ENCODE assay signal across 8 cellular contexts in genomic region chr21:43864806-43865470, GRCh38. TPM values are rescaled to one million over a fixed set of nuclear protein-coding genes. Genes with fewer than 3 reads are reported as not detected.
DNase-seq lines count a peak whose midpoint lies in the region; ATAC-seq, FAIRE-seq and TF ChIP-seq lines count a peak whose summit lies in the region.

TSS of gene AGPAT3 (plus strand) at chr21:43865223. CDS start at chr21:43959682, 94,459 bp downstream.

- TF ChIP-seq CTCF in A549 (IDR thresholded peaks at IDR 0.05) (no peak), astrocyte of the spinal cord (IDR thresholded peaks at IDR 0.05; ENCODE audit: low read depth, low read length) (no peak)

- H3K27me3 ChIP-seq in iPS-18a (ENCODE audit: control insufficient read depth, insufficient read depth, low read length) = peaks cover 36% of the 10 kb centered on the region

- POLR2A ChIA-PET in A549 (lab: Yijun Ruan, JAX) = no interaction called here

- H3K27ac ChIP-seq in A549 (peak within 1 kb of the TSS; percentile 96 to 97), iPS-18a (ENCODE audit: low read length) (no peak within 1 kb of the TSS), skin epidermis (peak within 1 kb of the TSS; percentile 70 to 98 (median 95))

- H3K36me3 ChIP-seq in iPS-18a (ENCODE audit: control insufficient read depth, low read depth, low read length) = no peaks in the 10 kb centered on the region

- H3K4me2 ChIP-seq in A549 = peak within 1 kb of the TSS; percentile 91

- TF ChIP-seq POLR2A in A549 (IDR thresholded peaks at IDR 0.05; ENCODE audit: low read length) (0 out of 2 replicates have a peak, but pooled peaks have one; percentile 7), Raji (IDR thresholded peaks at IDR 0.05; ENCODE audit: insufficient read depth, low read depth, low read length) (peak; percentile 28; the same call in 1 of the 2 replicates)

- peaks cover 10% of the 10 kb centered on the region; the same call in 2 of the 3 replicates for H3K4me1 ChIP-seq in A549
- H3K4me1 ChIP-seq in iPS-18a (ENCODE audit: control insufficient read depth, low read depth, low read length) = peaks cover 14% of the 10 kb centered on the region

- peak in 1 of 2 experiments; percentile 62; a peak in 3 of 6 replicates for ATAC-seq in A549
- peak; percentile 22 for ATAC-seq in GM19035 (IDR thresholded peaks at IDR 0.05; ENCODE audit: unreplicated experiment)

- in situ Hi-C loops in astrocyte of the spinal cord (cut with HindIII; ENCODE audit: low sequenced_read_pairs) = no loop called here

- H3K9me3 ChIP-seq in A549 (no peaks in the 10 kb centered on the region), iPS-18a (ENCODE audit: control insufficient read depth, low read depth, low read length) (no peaks in the 10 kb centered on the region)

- DNase-seq in A549 (ENCODE audit: low read depth in 1 of 2, low spot score in 1 of 2) (no peak), astrocyte of the spinal cord (ENCODE audit: low read depth, low spot score) (no peak), NCI-H510A (lab: John Stamatoyannopoulos, UW) (no peak), T1000 (lab: John Stamatoyannopoulos, UW) (no peak)

- H3K4me3 ChIP-seq in A549 (peak within 1 kb of the TSS; percentile 98), astrocyte of the spinal cord (ENCODE audit: low read depth, low read length) (peak within 1 kb of the TSS; percentile 56), iPS-18a (ENCODE audit: low read length) (peak within 1 kb of the TSS; percentile 54), skin epidermis (peak within 1 kb of the TSS; percentile 67 to 89 (median 74))

- no peak within 1 kb of the TSS for H3K9ac ChIP-seq in iPS-18a (ENCODE audit: low read length)

- TF ChIP-seq EP300 in A549 (IDR thresholded peaks at IDR 0.05) = no peak

- FAIRE-seq in A549 (lab: Jason Lieb, UNC) = no peak

- CTCF ChIA-PET in A549 (lab: Yijun Ruan, JAX) = no interaction called here

- no CpG with 5 or more reads among the region's 109 CpGs for WGBS in A549 (ENCODE audit: missing lambda C conversion rate)

- TF ChIP-seq RAD21 in A549 (conservative IDR thresholded peaks at IDR 0.05 in 1 of 2, IDR thresholded peaks at IDR 0.05 in 1 of 2) = no peak

TF ChIP-seq in A549, 52 proteins besides CTCF, POLR2A, EP300 and RAD21:
- TF ChIP-seq BHLHE40 (IDR thresholded peaks at IDR 0.05; ENCODE audit: low read depth, low read length) (no peak), CBX2 (IDR thresholded peaks at IDR 0.05; ENCODE audit: borderline replicate concordance, low read depth) (no peak), ATOH8 (CRISPR knock-in tag; IDR thresholded peaks at IDR 0.05; ENCODE audit: low read depth) (no peak), HOXB5 (CRISPR knock-in tag; IDR thresholded peaks at IDR 0.05) (no peak), JUNB (IDR thresholded peaks at IDR 0.05) (no peak), BCL3 (IDR thresholded peaks at IDR 0.05) (0 out of 3 replicates have a peak, but pooled peaks have one; percentile 4)
TF ChIP-seq in A549: peak in this region for 1.

RNA-seq across cellular contexts. Expression of gene AGPAT3, which starts in this region (rescaled TPM):
- polyA plus RNA-seq in A549 (2011; rRNA removed) (18.2 and 19.7 TPM in 2 replicates), A549 (2017; fragmentation: RNase III; extraction: RNeasy Plus Mini Kit Qiagen cat#74134 plus additional on column Dnase treatment) (20.3 to 21.2 TPM (median 21.1 TPM) in 3 replicates)
- polyA plus RNA-seq in A549 (2012; cell fraction: cytosol; rRNA removed) = 18.6 and 21.3 TPM in 2 replicates
- polyA plus RNA-seq in A549 (2012; cell fraction: nucleus; rRNA removed) = 27.0 and 28.7 TPM in 2 replicates
- 28.0 and 41.2 TPM in 2 replicates for polyA minus RNA-seq in A549 (2011; rRNA and poly(A)+ RNA removed)
